ENCODE assay signal across 1 cellular context in the genomic region with DNA sequence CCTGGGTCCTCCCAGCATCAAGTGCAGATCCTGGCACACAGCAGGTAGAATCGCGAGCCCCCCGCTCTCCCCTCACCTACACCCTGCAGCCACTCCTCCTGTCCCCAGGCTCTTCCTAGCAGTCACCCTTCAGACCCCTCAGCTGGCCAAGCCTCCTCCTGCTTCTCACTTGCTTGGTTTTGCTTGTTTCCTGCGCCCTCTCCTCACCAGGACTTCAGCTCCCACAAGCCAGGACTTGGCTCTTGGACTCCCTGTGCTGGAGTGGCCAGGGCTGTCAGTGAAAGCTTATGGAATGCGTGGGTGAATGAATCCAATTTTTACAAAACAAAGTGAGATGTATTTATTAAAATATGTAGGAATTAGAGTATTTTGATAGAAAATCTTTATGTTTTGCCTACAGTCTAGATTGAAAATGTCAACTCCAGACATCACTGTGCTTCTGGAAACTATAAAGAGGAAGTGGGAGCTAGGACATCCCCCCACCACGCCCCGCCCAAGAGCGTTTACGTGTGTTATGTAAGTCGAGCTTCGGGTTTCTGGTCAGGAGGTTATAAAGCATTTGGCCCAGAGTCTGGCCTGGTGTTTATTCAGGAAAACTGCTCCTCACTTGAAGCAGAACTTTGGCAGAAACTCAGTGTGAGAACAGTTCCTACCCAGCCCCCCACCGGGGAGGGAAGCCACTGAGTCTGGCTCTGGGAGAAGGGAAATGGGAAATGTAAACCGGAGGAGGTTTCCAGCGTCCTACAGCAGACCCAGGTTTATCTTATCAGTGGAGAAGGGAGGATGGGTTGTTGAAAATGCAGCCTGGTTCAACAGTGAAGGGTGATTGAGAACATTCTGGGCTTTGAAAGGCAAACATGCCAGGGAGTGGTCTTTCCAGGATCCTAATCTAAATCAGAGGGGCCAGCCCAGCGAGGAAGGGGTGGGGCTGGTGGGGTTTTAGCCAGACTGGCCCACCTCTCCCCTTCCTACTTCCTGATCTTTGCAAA.
A peak's percentile ranks its signal among the peaks of the same experiment; 100 is the strongest.
TF ChIP-seq lines count a peak whose summit lies in the region.

No MANE protein-coding gene starts in this region.

TF ChIP-seq in GM12878, 131 proteins besides CTCF, POLR2A, EP300 and RAD21 (continues in another document):
- TF ChIP-seq, protein P1, sequence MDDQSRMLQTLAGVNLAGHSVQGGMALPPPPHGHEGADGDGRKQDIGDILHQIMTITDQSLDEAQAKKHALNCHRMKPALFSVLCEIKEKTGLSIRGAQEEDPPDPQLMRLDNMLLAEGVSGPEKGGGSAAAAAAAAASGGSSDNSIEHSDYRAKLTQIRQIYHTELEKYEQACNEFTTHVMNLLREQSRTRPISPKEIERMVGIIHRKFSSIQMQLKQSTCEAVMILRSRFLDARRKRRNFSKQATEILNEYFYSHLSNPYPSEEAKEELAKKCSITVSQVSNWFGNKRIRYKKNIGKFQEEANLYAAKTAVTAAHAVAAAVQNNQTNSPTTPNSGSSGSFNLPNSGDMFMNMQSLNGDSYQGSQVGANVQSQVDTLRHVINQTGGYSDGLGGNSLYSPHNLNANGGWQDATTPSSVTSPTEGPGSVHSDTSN (IDR thresholded peaks at IDR 0.05; ENCODE audit: insufficient replicate concordance, low read depth, low read length), result no peak
- TF ChIP-seq BRCA1 (IDR thresholded peaks at IDR 0.05; ENCODE audit: low read depth, low read length) (no peak), SIX5 (IDR thresholded peaks at IDR 0.05; ENCODE audit: low read depth, low read length, severe bottlenecking) (no peak), RBBP5 (conservative IDR thresholded peaks at IDR 0.05) (no peak), ZSCAN29 (IDR thresholded peaks at IDR 0.05) (no peak), MTA3 (IDR thresholded peaks at IDR 0.05; ENCODE audit: borderline replicate concordance, low read length) (no peak), IKZF1 (conservative IDR thresholded peaks at IDR 0.05) (peak; percentile 83), ZZZ3 (IDR thresholded peaks at IDR 0.05; ENCODE audit: control insufficient read depth, insufficient read length, low read depth) (no peak), WRNIP1 (IDR thresholded peaks at IDR 0.05; ENCODE audit: borderline replicate concordance, low read depth, low read length) (no peak), CHD2 (IDR thresholded peaks at IDR 0.05; ENCODE audit: borderline replicate concordance, low read depth, low read length) (peak; percentile 25; the same call in 1 of the 2 replicates), EZH2 (IDR thresholded peaks at IDR 0.05; ENCODE audit: borderline replicate concordance, control insufficient read depth, low read depth, low read length) (no peak), RAD51 (IDR thresholded peaks at IDR 0.05) (no peak), ZNF217 (IDR thresholded peaks at IDR 0.05) (no peak), TAF1 (IDR thresholded peaks at IDR 0.05; ENCODE audit: borderline replicate concordance, low read depth, low read length) (no peak), TCF3 (IDR thresholded peaks at IDR 0.05; ENCODE audit: borderline replicate concordance, insufficient read depth, low read depth, low read length) (no peak)
- TF ChIP-seq, protein P2, sequence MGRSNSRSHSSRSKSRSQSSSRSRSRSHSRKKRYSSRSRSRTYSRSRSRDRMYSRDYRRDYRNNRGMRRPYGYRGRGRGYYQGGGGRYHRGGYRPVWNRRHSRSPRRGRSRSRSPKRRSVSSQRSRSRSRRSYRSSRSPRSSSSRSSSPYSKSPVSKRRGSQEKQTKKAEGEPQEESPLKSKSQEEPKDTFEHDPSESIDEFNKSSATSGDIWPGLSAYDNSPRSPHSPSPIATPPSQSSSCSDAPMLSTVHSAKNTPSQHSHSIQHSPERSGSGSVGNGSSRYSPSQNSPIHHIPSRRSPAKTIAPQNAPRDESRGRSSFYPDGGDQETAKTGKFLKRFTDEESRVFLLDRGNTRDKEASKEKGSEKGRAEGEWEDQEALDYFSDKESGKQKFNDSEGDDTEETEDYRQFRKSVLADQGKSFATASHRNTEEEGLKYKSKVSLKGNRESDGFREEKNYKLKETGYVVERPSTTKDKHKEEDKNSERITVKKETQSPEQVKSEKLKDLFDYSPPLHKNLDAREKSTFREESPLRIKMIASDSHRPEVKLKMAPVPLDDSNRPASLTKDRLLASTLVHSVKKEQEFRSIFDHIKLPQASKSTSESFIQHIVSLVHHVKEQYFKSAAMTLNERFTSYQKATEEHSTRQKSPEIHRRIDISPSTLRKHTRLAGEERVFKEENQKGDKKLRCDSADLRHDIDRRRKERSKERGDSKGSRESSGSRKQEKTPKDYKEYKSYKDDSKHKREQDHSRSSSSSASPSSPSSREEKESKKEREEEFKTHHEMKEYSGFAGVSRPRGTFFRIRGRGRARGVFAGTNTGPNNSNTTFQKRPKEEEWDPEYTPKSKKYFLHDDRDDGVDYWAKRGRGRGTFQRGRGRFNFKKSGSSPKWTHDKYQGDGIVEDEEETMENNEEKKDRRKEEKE (IDR thresholded peaks at IDR 0.05), result no peak
- TF ChIP-seq, protein P3, sequence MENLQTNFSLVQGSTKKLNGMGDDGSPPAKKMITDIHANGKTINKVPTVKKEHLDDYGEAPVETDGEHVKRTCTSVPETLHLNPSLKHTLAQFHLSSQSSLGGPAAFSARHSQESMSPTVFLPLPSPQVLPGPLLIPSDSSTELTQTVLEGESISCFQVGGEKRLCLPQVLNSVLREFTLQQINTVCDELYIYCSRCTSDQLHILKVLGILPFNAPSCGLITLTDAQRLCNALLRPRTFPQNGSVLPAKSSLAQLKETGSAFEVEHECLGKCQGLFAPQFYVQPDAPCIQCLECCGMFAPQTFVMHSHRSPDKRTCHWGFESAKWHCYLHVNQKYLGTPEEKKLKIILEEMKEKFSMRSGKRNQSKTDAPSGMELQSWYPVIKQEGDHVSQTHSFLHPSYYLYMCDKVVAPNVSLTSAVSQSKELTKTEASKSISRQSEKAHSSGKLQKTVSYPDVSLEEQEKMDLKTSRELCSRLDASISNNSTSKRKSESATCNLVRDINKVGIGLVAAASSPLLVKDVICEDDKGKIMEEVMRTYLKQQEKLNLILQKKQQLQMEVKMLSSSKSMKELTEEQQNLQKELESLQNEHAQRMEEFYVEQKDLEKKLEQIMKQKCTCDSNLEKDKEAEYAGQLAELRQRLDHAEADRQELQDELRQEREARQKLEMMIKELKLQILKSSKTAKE (IDR thresholded peaks at IDR 0.05; ENCODE audit: low read depth, poor library complexity, severe bottlenecking), result peak; percentile 87
- TF ChIP-seq, protein P4, sequence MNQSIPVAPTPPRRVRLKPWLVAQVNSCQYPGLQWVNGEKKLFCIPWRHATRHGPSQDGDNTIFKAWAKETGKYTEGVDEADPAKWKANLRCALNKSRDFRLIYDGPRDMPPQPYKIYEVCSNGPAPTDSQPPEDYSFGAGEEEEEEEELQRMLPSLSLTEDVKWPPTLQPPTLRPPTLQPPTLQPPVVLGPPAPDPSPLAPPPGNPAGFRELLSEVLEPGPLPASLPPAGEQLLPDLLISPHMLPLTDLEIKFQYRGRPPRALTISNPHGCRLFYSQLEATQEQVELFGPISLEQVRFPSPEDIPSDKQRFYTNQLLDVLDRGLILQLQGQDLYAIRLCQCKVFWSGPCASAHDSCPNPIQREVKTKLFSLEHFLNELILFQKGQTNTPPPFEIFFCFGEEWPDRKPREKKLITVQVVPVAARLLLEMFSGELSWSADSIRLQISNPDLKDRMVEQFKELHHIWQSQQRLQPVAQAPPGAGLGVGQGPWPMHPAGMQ (IDR thresholded peaks at IDR 0.05; ENCODE audit: borderline replicate concordance), result no peak
- TF ChIP-seq, protein P5, sequence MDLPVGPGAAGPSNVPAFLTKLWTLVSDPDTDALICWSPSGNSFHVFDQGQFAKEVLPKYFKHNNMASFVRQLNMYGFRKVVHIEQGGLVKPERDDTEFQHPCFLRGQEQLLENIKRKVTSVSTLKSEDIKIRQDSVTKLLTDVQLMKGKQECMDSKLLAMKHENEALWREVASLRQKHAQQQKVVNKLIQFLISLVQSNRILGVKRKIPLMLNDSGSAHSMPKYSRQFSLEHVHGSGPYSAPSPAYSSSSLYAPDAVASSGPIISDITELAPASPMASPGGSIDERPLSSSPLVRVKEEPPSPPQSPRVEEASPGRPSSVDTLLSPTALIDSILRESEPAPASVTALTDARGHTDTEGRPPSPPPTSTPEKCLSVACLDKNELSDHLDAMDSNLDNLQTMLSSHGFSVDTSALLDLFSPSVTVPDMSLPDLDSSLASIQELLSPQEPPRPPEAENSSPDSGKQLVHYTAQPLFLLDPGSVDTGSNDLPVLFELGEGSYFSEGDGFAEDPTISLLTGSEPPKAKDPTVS (IDR thresholded peaks at IDR 0.05; ENCODE audit: low read depth, low read length), result no peak
- TF ChIP-seq, protein P6, sequence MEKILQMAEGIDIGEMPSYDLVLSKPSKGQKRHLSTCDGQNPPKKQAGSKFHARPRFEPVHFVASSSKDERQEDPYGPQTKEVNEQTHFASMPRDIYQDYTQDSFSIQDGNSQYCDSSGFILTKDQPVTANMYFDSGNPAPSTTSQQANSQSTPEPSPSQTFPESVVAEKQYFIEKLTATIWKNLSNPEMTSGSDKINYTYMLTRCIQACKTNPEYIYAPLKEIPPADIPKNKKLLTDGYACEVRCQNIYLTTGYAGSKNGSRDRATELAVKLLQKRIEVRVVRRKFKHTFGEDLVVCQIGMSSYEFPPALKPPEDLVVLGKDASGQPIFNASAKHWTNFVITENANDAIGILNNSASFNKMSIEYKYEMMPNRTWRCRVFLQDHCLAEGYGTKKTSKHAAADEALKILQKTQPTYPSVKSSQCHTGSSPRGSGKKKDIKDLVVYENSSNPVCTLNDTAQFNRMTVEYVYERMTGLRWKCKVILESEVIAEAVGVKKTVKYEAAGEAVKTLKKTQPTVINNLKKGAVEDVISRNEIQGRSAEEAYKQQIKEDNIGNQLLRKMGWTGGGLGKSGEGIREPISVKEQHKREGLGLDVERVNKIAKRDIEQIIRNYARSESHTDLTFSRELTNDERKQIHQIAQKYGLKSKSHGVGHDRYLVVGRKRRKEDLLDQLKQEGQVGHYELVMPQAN (conservative IDR thresholded peaks at IDR 0.05), result no peak
- TF ChIP-seq, protein P7, sequence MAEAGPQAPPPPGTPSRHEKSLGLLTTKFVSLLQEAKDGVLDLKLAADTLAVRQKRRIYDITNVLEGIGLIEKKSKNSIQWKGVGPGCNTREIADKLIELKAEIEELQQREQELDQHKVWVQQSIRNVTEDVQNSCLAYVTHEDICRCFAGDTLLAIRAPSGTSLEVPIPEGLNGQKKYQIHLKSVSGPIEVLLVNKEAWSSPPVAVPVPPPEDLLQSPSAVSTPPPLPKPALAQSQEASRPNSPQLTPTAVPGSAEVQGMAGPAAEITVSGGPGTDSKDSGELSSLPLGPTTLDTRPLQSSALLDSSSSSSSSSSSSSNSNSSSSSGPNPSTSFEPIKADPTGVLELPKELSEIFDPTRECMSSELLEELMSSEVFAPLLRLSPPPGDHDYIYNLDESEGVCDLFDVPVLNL (IDR thresholded peaks at IDR 0.05; ENCODE audit: low read depth, low read length), result no peak
- TF ChIP-seq, protein P8, sequence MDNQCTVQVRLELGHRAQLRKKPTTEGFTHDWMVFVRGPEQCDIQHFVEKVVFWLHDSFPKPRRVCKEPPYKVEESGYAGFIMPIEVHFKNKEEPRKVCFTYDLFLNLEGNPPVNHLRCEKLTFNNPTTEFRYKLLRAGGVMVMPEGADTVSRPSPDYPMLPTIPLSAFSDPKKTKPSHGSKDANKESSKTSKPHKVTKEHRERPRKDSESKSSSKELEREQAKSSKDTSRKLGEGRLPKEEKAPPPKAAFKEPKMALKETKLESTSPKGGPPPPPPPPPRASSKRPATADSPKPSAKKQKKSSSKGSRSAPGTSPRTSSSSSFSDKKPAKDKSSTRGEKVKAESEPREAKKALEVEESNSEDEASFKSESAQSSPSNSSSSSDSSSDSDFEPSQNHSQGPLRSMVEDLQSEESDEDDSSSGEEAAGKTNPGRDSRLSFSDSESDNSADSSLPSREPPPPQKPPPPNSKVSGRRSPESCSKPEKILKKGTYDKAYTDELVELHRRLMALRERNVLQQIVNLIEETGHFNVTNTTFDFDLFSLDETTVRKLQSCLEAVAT (IDR thresholded peaks at IDR 0.05), result 0 out of 2 replicates have a peak, but pooled peaks have one; percentile 23
- TF ChIP-seq, protein P9, sequence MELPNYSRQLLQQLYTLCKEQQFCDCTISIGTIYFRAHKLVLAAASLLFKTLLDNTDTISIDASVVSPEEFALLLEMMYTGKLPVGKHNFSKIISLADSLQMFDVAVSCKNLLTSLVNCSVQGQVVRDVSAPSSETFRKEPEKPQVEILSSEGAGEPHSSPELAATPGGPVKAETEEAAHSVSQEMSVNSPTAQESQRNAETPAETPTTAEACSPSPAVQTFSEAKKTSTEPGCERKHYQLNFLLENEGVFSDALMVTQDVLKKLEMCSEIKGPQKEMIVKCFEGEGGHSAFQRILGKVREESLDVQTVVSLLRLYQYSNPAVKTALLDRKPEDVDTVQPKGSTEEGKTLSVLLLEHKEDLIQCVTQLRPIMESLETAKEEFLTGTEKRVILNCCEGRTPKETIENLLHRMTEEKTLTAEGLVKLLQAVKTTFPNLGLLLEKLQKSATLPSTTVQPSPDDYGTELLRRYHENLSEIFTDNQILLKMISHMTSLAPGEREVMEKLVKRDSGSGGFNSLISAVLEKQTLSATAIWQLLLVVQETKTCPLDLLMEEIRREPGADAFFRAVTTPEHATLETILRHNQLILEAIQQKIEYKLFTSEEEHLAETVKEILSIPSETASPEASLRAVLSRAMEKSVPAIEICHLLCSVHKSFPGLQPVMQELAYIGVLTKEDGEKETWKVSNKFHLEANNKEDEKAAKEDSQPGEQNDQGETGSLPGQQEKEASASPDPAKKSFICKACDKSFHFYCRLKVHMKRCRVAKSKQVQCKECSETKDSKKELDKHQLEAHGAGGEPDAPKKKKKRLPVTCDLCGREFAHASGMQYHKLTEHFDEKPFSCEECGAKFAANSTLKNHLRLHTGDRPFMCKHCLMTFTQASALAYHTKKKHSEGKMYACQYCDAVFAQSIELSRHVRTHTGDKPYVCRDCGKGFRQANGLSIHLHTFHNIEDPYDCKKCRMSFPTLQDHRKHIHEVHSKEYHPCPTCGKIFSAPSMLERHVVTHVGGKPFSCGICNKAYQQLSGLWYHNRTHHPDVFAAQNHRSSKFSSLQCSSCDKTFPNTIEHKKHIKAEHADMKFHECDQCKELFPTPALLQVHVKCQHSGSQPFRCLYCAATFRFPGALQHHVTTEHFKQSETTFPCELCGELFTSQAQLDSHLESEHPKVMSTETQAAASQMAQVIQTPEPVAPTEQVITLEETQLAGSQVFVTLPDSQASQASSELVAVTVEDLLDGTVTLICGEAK (IDR thresholded peaks at IDR 0.05; ENCODE audit: borderline replicate concordance), result no peak
- TF ChIP-seq, protein P10, sequence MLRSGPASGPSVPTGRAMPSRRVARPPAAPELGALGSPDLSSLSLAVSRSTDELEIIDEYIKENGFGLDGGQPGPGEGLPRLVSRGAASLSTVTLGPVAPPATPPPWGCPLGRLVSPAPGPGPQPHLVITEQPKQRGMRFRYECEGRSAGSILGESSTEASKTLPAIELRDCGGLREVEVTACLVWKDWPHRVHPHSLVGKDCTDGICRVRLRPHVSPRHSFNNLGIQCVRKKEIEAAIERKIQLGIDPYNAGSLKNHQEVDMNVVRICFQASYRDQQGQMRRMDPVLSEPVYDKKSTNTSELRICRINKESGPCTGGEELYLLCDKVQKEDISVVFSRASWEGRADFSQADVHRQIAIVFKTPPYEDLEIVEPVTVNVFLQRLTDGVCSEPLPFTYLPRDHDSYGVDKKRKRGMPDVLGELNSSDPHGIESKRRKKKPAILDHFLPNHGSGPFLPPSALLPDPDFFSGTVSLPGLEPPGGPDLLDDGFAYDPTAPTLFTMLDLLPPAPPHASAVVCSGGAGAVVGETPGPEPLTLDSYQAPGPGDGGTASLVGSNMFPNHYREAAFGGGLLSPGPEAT (IDR thresholded peaks at IDR 0.05; ENCODE audit: low read depth), result peak; percentile 75; the same call in 1 of the 2 replicates
- TF ChIP-seq, protein P11, sequence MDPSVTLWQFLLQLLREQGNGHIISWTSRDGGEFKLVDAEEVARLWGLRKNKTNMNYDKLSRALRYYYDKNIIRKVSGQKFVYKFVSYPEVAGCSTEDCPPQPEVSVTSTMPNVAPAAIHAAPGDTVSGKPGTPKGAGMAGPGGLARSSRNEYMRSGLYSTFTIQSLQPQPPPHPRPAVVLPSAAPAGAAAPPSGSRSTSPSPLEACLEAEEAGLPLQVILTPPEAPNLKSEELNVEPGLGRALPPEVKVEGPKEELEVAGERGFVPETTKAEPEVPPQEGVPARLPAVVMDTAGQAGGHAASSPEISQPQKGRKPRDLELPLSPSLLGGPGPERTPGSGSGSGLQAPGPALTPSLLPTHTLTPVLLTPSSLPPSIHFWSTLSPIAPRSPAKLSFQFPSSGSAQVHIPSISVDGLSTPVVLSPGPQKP (IDR thresholded peaks at IDR 0.05; ENCODE audit: low read depth, low read length), result no peak
